18 cellular contexts compared by ENCODE assay signal in genomic region chr5:109929371-109929770, GRCh38.
"Had no signal": no experiment of that assay in that cellular context is flagged by ENCODE, and none has a peak within 500 bp of the region (broad histone marks: within the 10 kb centered on the region; RNA-seq: fewer than 3 reads in every experiment).

No MANE protein-coding gene starts in this region.

- H3K27me3 Mint-ChIP-seq: naive thymus-derived CD8-positive, alpha-beta T cell; type B pancreatic cell had no signal

- H3K4me1 ChIP-seq: colonic mucosa, foreskin keratinocyte, heart left ventricle had no signal

- H3K4me1 Mint-ChIP-seq: neural crest cell had no signal

- H3K27ac Mint-ChIP-seq: type B pancreatic cell had no signal

- H3K27ac ChIP-seq: colonic mucosa, foreskin keratinocyte, heart left ventricle, ovary had no signal

- ATAC-seq: foreskin keratinocyte; heart left ventricle; left colon; left ventricle myocardium superior; naive thymus-derived CD8-positive, alpha-beta T cell; right cardiac atrium had no signal

- H3K36me3 Mint-ChIP-seq: type B pancreatic cell had no signal

- H3K9me3 ChIP-seq: colonic mucosa, heart left ventricle, ovary had no signal

- H3K4me3 Mint-ChIP-seq: naive thymus-derived CD8-positive, alpha-beta T cell; neural crest cell; type B pancreatic cell had no signal

- H3K9me3 Mint-ChIP-seq: neural crest cell, type B pancreatic cell had no signal

- DNase-seq: colonic mucosa; dermis blood vessel endothelial cell; foreskin keratinocyte; heart left ventricle; hippocampal formation; left colon; left ventricle myocardium superior; mesendoderm; naive thymus-derived CD8-positive, alpha-beta T cell; nucleus accumbens; ovary; right cardiac atrium; stimulated activated CD4-positive, alpha-beta T cell treated with anti-CD3 and anti-CD28 coated beads, Interleukin-2, amount 100 ng/mL, for 48 hours; stimulated activated naive CD4-positive, alpha-beta T cell treated with Interleukin-2 at 50 U/mL for 16 hours had no signal

- H3K36me3 ChIP-seq: colonic mucosa, heart left ventricle, ovary had no signal

- H3K27me3 ChIP-seq: colonic mucosa, ovary had no signal

- H3K4me3 ChIP-seq: colonic mucosa, heart left ventricle, lung, ovary, smooth muscle cell had no signal
